27 cellular contexts compared by ENCODE assay signal in the genomic region with DNA sequence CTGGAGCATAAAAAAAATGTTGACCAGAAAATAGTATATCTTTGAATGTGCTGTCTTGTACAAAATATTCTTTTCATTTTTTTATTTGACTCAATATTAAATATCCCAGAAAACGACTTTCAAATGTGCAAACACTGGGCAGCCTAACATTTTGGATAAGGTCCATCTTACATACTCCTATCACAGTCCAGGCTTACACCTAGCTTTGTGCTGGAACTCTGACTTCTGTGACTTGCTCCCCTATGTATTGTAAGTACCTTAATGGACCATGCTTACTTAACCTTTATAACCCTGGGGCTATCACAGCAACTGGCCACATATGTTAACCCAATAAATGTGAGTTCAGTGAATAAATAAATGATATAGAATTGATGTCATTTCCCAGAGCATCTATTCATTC. TPM values are rescaled to one million over a fixed set of nuclear protein-coding genes. Genes with fewer than 3 reads are reported as not detected.
A peak's percentile ranks its signal among the peaks of the same experiment; 100 is the strongest.
DNase-seq lines count a peak whose midpoint lies in the region; ATAC-seq, FAIRE-seq and TF ChIP-seq lines count a peak whose summit lies in the region.
"Had no signal": no experiment of that assay in that cellular context is flagged by ENCODE, and none has a peak within 500 bp of the region (broad histone marks: within the 10 kb centered on the region; RNA-seq: fewer than 3 reads in every experiment).

No MANE protein-coding gene starts in this region.

- peaks cover 50% of the 10 kb centered on the region for H3K4me1 Mint-ChIP-seq in CD8-positive, alpha-beta T cell (ENCODE audit: low read depth)
- H3K4me1 Mint-ChIP-seq in stimulated activated effector memory CD8-positive, alpha-beta T cell treated with anti-CD3 and anti-CD28 coated beads, Interleukin-12 subunit alpha, Interleukin-12 subunit beta, amount 100 ng/mL, for 72 hours = peaks cover 28% of the 10 kb centered on the region
- no peaks in the 10 kb centered on the region for H3K4me1 Mint-ChIP-seq in progenitor cell of endocrine pancreas (ENCODE audit: low read depth)

- no peak overlapping the region for H3K4me2 ChIP-seq in OCI-LY1 (ENCODE audit: low read length)
- H3K4me2 ChIP-seq in GM12878 (ENCODE audit: control insufficient read depth, insufficient read depth) = no peak overlapping the region
- H3K4me2 ChIP-seq: KMS-11, PC-9 had no signal

- H2AFZ ChIP-seq in OCI-LY1 (ENCODE audit: low read length) = peak overlapping the region; percentile 9; the same call in 1 of the 2 replicates
- no peak overlapping the region for H2AFZ ChIP-seq in GM12878 (ENCODE audit: control insufficient read depth, low read depth, low read length)
- H2AFZ ChIP-seq: PC-9 had no signal

- no peaks in the 10 kb centered on the region for H3K9me3 ChIP-seq in CD8-positive, alpha-beta T cell (ENCODE audit: low read length)
- H3K9me3 ChIP-seq in OCI-LY1 (ENCODE audit: low read length) (peaks cover 9% of the 10 kb centered on the region), GM12878 (replicated peaks; ENCODE audit: control insufficient read depth, insufficient read depth, low read length) (no peaks in the 10 kb centered on the region; the same call in 2 of the 3 replicates)

- H4K20me1 ChIP-seq in OCI-LY1 (ENCODE audit: insufficient read depth, low read length) = no peaks in the 10 kb centered on the region
- H4K20me1 ChIP-seq in GM12878 (ENCODE audit: control insufficient read depth, insufficient read depth) = no peaks in the 10 kb centered on the region

- no TSS peak for BruUV-seq in GM12878 (replicated peaks; lab: Mats Ljungman, UMichigan)

- no peaks in the 10 kb centered on the region for H3K27me3 ChIP-seq in CD8-positive, alpha-beta T cell (ENCODE audit: insufficient read depth, low read length)
- H3K27me3 ChIP-seq in OCI-LY1 (ENCODE audit: insufficient read depth, low read length) (no peaks in the 10 kb centered on the region), GM12878 (replicated peaks in 1 of 2; ENCODE audit: control insufficient read depth in 2 of 2, insufficient read depth in 2 of 2, low read length in 1 of 2) (no peaks in the 10 kb centered on the region)

- no peaks in the 10 kb centered on the region for H3K27me3 Mint-ChIP-seq in CD8-positive, alpha-beta T cell (ENCODE audit: low read depth)
- no peaks in the 10 kb centered on the region for H3K27me3 Mint-ChIP-seq in progenitor cell of endocrine pancreas

- TF ChIP-seq EP300 in GM12878 (IDR thresholded peaks at IDR 0.05; ENCODE audit: borderline replicate concordance in 1 of 2, control insufficient read depth in 1 of 2, low read depth in 2 of 2, low read length in 2 of 2) = no peak

- H3K4me3 ChIP-seq in CD8-positive, alpha-beta T cell (ENCODE audit: low read depth, low read length) = no peak overlapping the region
- H3K4me3 ChIP-seq in OCI-LY1 (ENCODE audit: low read depth, low read length, poor library complexity, severe bottlenecking) (no peak overlapping the region), GM12878 (no peak overlapping the region)
- H3K4me3 ChIP-seq: PC-9 had no signal

- RAD21 ChIA-PET in GM12878 (lab: Charles Lee; ENCODE audit: unreplicated experiment) = no interaction called here

- peaks cover 46% of the 10 kb centered on the region for H3K4me1 ChIP-seq in CD8-positive, alpha-beta T cell (ENCODE audit: insufficient read depth, low read length)
- peaks cover 47% of the 10 kb centered on the region for H3K4me1 ChIP-seq in OCI-LY1 (ENCODE audit: insufficient read depth, low read length, severe bottlenecking)
- no peaks in the 10 kb centered on the region for H3K4me1 ChIP-seq in GM12878 (ENCODE audit: control insufficient read depth, insufficient read depth, low read length)

- peak overlapping the region; percentile 87 for H3K27ac Mint-ChIP-seq in CD8-positive, alpha-beta T cell
- peak overlapping the region; percentile 92 for H3K27ac Mint-ChIP-seq in stimulated activated effector memory CD8-positive, alpha-beta T cell treated with anti-CD3 and anti-CD28 coated beads, Interleukin-12 subunit alpha, Interleukin-12 subunit beta, amount 100 ng/mL, for 72 hours
- H3K27ac Mint-ChIP-seq in progenitor cell of endocrine pancreas = no peak overlapping the region
- H3K27ac Mint-ChIP-seq: CD14-positive monocyte, HFFc6 had no signal

- H3K36me3 Mint-ChIP-seq in CD8-positive, alpha-beta T cell = no peaks in the 10 kb centered on the region
- peaks cover 15% of the 10 kb centered on the region for H3K36me3 Mint-ChIP-seq in stimulated activated effector memory CD8-positive, alpha-beta T cell treated with anti-CD3 and anti-CD28 coated beads, Interleukin-12 subunit alpha, Interleukin-12 subunit beta, amount 100 ng/mL, for 72 hours
- H3K36me3 Mint-ChIP-seq in progenitor cell of endocrine pancreas (ENCODE audit: insufficient read depth) = no peaks in the 10 kb centered on the region
- H3K36me3 Mint-ChIP-seq: CD14-positive monocyte had no signal

- H3K27ac ChIP-seq in CD8-positive, alpha-beta T cell (ENCODE audit: low read depth, low read length) = no peak overlapping the region
- H3K27ac ChIP-seq in OCI-LY1 (ENCODE audit: low read depth, low read length, poor library complexity, severe bottlenecking) = peak overlapping the region; percentile 67
- no peak overlapping the region for H3K27ac ChIP-seq in GM12878 (ENCODE audit: control insufficient read depth, insufficient read depth)
- H3K27ac ChIP-seq: KMS-11, PC-9, RWPE1 had no signal

- in situ Hi-C loops in GM12878 (cut with MboI) = no loop called here

- no peak for TF ChIP-seq CTCF in CD8-positive, alpha-beta T cell (IDR thresholded peaks at IDR 0.05)
- no peak for TF ChIP-seq CTCF in OCI-LY1 (IDR thresholded peaks at IDR 0.05; ENCODE audit: low read length)
- TF ChIP-seq CTCF in GM12878 (IDR thresholded peaks at IDR 0.05 in 2 of 3, conservative IDR thresholded peaks at IDR 0.05 in 1 of 3; ENCODE audit: control insufficient read depth in 2 of 3, extremely low read depth in 1 of 3, insufficient read depth in 1 of 3, low read depth in 3 of 3, low read length in 3 of 3) = no peak
- no peak for TF ChIP-seq CTCF in progenitor cell of endocrine pancreas (IDR thresholded peaks at IDR 0.05; ENCODE audit: unreplicated experiment)

- peak; percentile 15 for ATAC-seq in CD8-positive, alpha-beta T cell
- ATAC-seq in GM12878 = peak; percentile 18; the same call in 1 of the 3 replicates
- ATAC-seq in stimulated activated effector memory CD8-positive, alpha-beta T cell treated with anti-CD3 and anti-CD28 coated beads, Interleukin-12 subunit alpha, Interleukin-12 subunit beta, amount 100 ng/mL, for 72 hours = peak; percentile 3
- ATAC-seq in HG02759 (IDR thresholded peaks at IDR 0.05; ENCODE audit: unreplicated experiment) = no peak
- ATAC-seq: SK-N-SH treated with all-trans-retinoic acid at 6 μM for 48 hours had no signal

- no peak for FAIRE-seq in GM12878 (lab: Jason Lieb, UNC)
- FAIRE-seq: GM12891, GM18507, H54 had no signal

- H3K36me3 ChIP-seq in CD8-positive, alpha-beta T cell (ENCODE audit: insufficient read depth, low read length) = no peaks in the 10 kb centered on the region
- H3K36me3 ChIP-seq in OCI-LY1 (ENCODE audit: insufficient read depth, low read length) (no peaks in the 10 kb centered on the region; the same call in 1 of the 2 replicates), GM12878 (ENCODE audit: control insufficient read depth in 2 of 2, insufficient read depth in 2 of 2, low read length in 1 of 2) (no peaks in the 10 kb centered on the region)

- peaks cover 2% of the 10 kb centered on the region for H3K9me3 Mint-ChIP-seq in CD8-positive, alpha-beta T cell
- peaks cover 3% of the 10 kb centered on the region for H3K9me3 Mint-ChIP-seq in stimulated activated effector memory CD8-positive, alpha-beta T cell treated with anti-CD3 and anti-CD28 coated beads, Interleukin-12 subunit alpha, Interleukin-12 subunit beta, amount 100 ng/mL, for 72 hours
- peaks cover 8% of the 10 kb centered on the region for H3K9me3 Mint-ChIP-seq in progenitor cell of endocrine pancreas (ENCODE audit: low read depth)
- H3K9me3 Mint-ChIP-seq: HFFc6 had no signal

- 0% methylated on average over 1 of the region's 1 CpG for WGBS in GM12878 (ENCODE audit: insufficient coverage, insufficient replicate concordance, low lambda C conversion rate, missing lambda C conversion rate)

- DNase-seq in CD8-positive, alpha-beta T cell = no peak
- DNase-seq in GM12878 (ENCODE audit: low read depth, low spot score) (no peak), progenitor cell of endocrine pancreas (ENCODE audit: low spot score, unreplicated experiment) (no peak), NCI-H2196 (lab: John Stamatoyannopoulos, UW; ENCODE audit: unreplicated experiment) (no peak)
- no peak for DNase-seq in stimulated activated effector memory CD8-positive, alpha-beta T cell treated with anti-CD3 and anti-CD28 coated beads, Interleukin-12 subunit alpha, Interleukin-12 subunit beta, amount 100 ng/mL, for 72 hours (ENCODE audit: low spot score in 2 of 2)
- DNase-seq: Calu3, DMS53, EL, HFFc6, MV-4-11, NCI-H187, NCI-H2107, NCI-H345, NCI-H524 treated with DMSO at 0.1 percent for 48 hours, PC-9, SIG-M5 had no signal

- POLR2A ChIA-PET in CD8-positive, alpha-beta T cell (lab: Charles Lee) = interaction anchor here (0.8 to 1.2 kb wide), 2 partner anchors 17 to 38 kb away, joined by 3 to 5 read pairs; no protein-coding TSS in a partner anchor
- POLR2A ChIA-PET in GM12878 (lab: Charles Lee) = no interaction called here

- SMC1A ChIA-PET in GM12878 (lab: Charles Lee; ENCODE audit: uncharacterized antibody, unreplicated experiment) = interaction anchor here (0.7 to 1.9 kb wide), 3 partner anchors 8 to 171 kb away, joined by 3 to 4 read pairs (median 3); no protein-coding TSS in a partner anchor

- no peak for TF ChIP-seq RAD21 in GM12878 (IDR thresholded peaks at IDR 0.05; ENCODE audit: insufficient read depth, low read depth, low read length)

- H3K4me3 Mint-ChIP-seq in CD8-positive, alpha-beta T cell = peak overlapping the region; percentile 37
- peak overlapping the region; percentile 57 for H3K4me3 Mint-ChIP-seq in stimulated activated effector memory CD8-positive, alpha-beta T cell treated with anti-CD3 and anti-CD28 coated beads, Interleukin-12 subunit alpha, Interleukin-12 subunit beta, amount 100 ng/mL, for 72 hours
- H3K4me3 Mint-ChIP-seq in progenitor cell of endocrine pancreas (ENCODE audit: low read depth) = no peak overlapping the region
- H3K4me3 Mint-ChIP-seq: CD14-positive monocyte, HFFc6 had no signal

- H3K79me2 ChIP-seq in OCI-LY1 (ENCODE audit: insufficient read depth, low read length) (no peaks in the 10 kb centered on the region), GM12878 (ENCODE audit: control insufficient read depth, insufficient read depth, low read length) (no peaks in the 10 kb centered on the region)

- intact Hi-C loops in CD8-positive, alpha-beta T cell (cut with DNase I, micrococcal nuclease) = loop anchor here (2.0 to 10.0 kb wide), 6 partner anchors 63 to 343 kb away; a partner anchor contains a TSS
- intact Hi-C loops in GM12878 (cut with micrococcal nuclease; ENCODE audit: unreplicated experiment) = loop anchor here (5.0 kb wide), 1 partner anchor 59 kb away; no protein-coding TSS in a partner anchor

- no peaks in the 10 kb centered on the region for H3K9me2 ChIP-seq in OCI-LY1 (ENCODE audit: low read depth, low read length)

- TF ChIP-seq POLR2A in GM12878 (IDR thresholded peaks at IDR 0.05; ENCODE audit: low read depth, low read length) = no peak

- no peaks in the 10 kb centered on the region; the same call in 1 of the 2 replicates for H3F3A ChIP-seq in OCI-LY1 (ENCODE audit: insufficient read depth, low read length)

- peak overlapping the region; percentile 16; the same call in 1 of the 2 replicates for H3K9ac ChIP-seq in OCI-LY1 (ENCODE audit: low read length)
- H3K9ac ChIP-seq in GM12878 (ENCODE audit: control insufficient read depth, insufficient read depth, low read length) = no peak overlapping the region
- H3K9ac ChIP-seq: KMS-11 had no signal

- CTCF ChIA-PET in CD8-positive, alpha-beta T cell (lab: Charles Lee) = interaction anchor here (1.3 kb wide), 1 partner anchor 131 kb away, joined by 3 read pairs; no protein-coding TSS in a partner anchor
- CTCF ChIA-PET in GM12878 (lab: Yijun Ruan, JAX) = no interaction called here

RNA-seq across cellular contexts. Expression of a gene that starts 7.6 kb away (rescaled TPM):
- total RNA-seq in CD8-positive, alpha-beta T cell = 1 to 10 TPM; 1.1 to 1.4 TPM
- total RNA-seq in GM12878 (2013; cell fraction: nucleolus; rRNA removed) = 1.5 and 3.8 TPM in 2 replicates
- total RNA-seq in GM12878 (2014; rRNA removed) = 1.7 and 1.8 TPM in 2 replicates
- total RNA-seq in GM12878 (2014; rRNA removed; fragmentation: Illumina TruSeq; extraction: Trizol) = 1.6 and 1.7 TPM in 2 replicates
- total RNA-seq in GM12878 (2021) = 0.80 and 1.4 TPM in 2 replicates
- 6.8 TPM for polyA plus RNA-seq in GM12878 (2011; ENCODE audit: low read depth)
- polyA plus RNA-seq in GM12878 (2011; rRNA removed) = 1.5 and 2.4 TPM in 2 replicates
- 0.22 and 0.52 TPM in 2 replicates for polyA plus RNA-seq in GM12878 (2011; cell fraction: cytosol; rRNA removed)
- polyA plus RNA-seq in GM12878 (2011; cell fraction: nucleus; rRNA removed) = 0.32 and 0.46 TPM in 2 replicates
- 2.8 and 3.1 TPM in 2 replicates for polyA plus RNA-seq in GM12878 (2012)
- 2.2 and 3.0 TPM in 2 replicates for polyA plus RNA-seq in GM12878 (2014; fragmentation: Illumina TruSeq; extraction: Trizol)
- under 1 TPM; 0.29 to 0.34 TPM for polyA plus RNA-seq in GM12878 (2014; fragmentation: Nextera tagmentation; extraction: Ambion mirVana)
- 0.58 and 0.97 TPM in 2 replicates for polyA plus RNA-seq in GM12878 (2014; rRNA removed)
- polyA plus RNA-seq in GM12878 (2016; fragmentation: Nextera tagmentation; extraction: Ambion mirVana) = under 1 TPM in 1 of 2 experiments, not detected in 1; 0.18 TPM
- polyA minus RNA-seq in GM12878 (2011; rRNA and poly(A)+ RNA removed) = 0.77 and 3.9 TPM in 2 replicates
- 3.3 and 3.9 TPM in 2 replicates for polyA minus RNA-seq in GM12878 (2011; cell fraction: cytosol; rRNA and poly(A)+ RNA removed)
- 0.29 TPM in 1 of 2 replicates, not detected in the other for polyA minus RNA-seq in GM12878 (2011; cell fraction: nucleus; rRNA and poly(A)+ RNA removed)
- total RNA-seq in progenitor cell of endocrine pancreas = 1.8 and 2.4 TPM in 2 replicates

RNA-seq across cellular contexts. Expression of a gene that starts 44.9 kb away (rescaled TPM):
- total RNA-seq in CD8-positive, alpha-beta T cell = 1 to 10 TPM; 3.4 to 4.0 TPM
- total RNA-seq in GM12878 (2013; cell fraction: nucleolus; rRNA removed) = 1.3 TPM in 1 of 2 replicates, not detected in the other
- 0.11 TPM in 2 replicates for total RNA-seq in GM12878 (2014; rRNA removed)
- total RNA-seq in GM12878 (2014; rRNA removed; fragmentation: Illumina TruSeq; extraction: Trizol) = 0.09 and 0.55 TPM in 2 replicates
- not detected in 2 replicates for total RNA-seq in GM12878 (2021)
- not detected for polyA plus RNA-seq in GM12878 (2011; ENCODE audit: low read depth)
- polyA plus RNA-seq in GM12878 (2011; rRNA removed) = 0.04 and 0.20 TPM in 2 replicates
- polyA plus RNA-seq in GM12878 (2011; cell fraction: cytosol; rRNA removed) = not detected in 2 replicates
- not detected in 2 replicates for polyA plus RNA-seq in GM12878 (2011; cell fraction: nucleus; rRNA removed)
- polyA plus RNA-seq in GM12878 (2012) = 0.13 TPM in 1 of 2 replicates, not detected in the other
- polyA plus RNA-seq in GM12878 (2014; fragmentation: Illumina TruSeq; extraction: Trizol) = 0.17 and 0.56 TPM in 2 replicates
- under 1 TPM; 0.15 to 0.60 TPM for polyA plus RNA-seq in GM12878 (2014; fragmentation: Nextera tagmentation; extraction: Ambion mirVana)
- 0.05 and 0.33 TPM in 2 replicates for polyA plus RNA-seq in GM12878 (2014; rRNA removed)
- under 1 TPM; 0.23 to 0.25 TPM for polyA plus RNA-seq in GM12878 (2016; fragmentation: Nextera tagmentation; extraction: Ambion mirVana)
- polyA minus RNA-seq in GM12878 (2011; rRNA and poly(A)+ RNA removed) = not detected in 2 replicates
- polyA minus RNA-seq in GM12878 (2011; cell fraction: cytosol; rRNA and poly(A)+ RNA removed) = not detected in 2 replicates
- polyA minus RNA-seq in GM12878 (2011; cell fraction: nucleus; rRNA and poly(A)+ RNA removed) = 0.48 TPM in 1 of 2 replicates, not detected in the other
- total RNA-seq in progenitor cell of endocrine pancreas = not detected in 2 replicates
- total RNA-seq: Calu3, HFFc6, HT-29, PC-9 had no signal
- polyA plus RNA-seq: AG04450, CD14-positive monocyte had no signal
